1 cellular context compared by ENCODE assay signal in genomic region chr3:193782747-193783146, GRCh38.
TF ChIP-seq lines count a peak whose summit lies in the region.

No MANE protein-coding gene starts in this region.

TF ChIP-seq in HCT116, 20 proteins besides CTCF, POLR2A, EP300 and RAD21 (continued from another document):
- TF ChIP-seq REST (IDR thresholded peaks at IDR 0.05; ENCODE audit: low read depth) = no peak
- TF ChIP-seq, protein P1, sequence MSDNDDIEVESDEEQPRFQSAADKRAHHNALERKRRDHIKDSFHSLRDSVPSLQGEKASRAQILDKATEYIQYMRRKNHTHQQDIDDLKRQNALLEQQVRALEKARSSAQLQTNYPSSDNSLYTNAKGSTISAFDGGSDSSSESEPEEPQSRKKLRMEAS (IDR thresholded peaks at IDR 0.05) = no peak
- TF ChIP-seq SIN3A (IDR thresholded peaks at IDR 0.05; ENCODE audit: low read depth) = no peak
- TF ChIP-seq SRF (IDR thresholded peaks at IDR 0.05; ENCODE audit: low read depth) = no peak
